In the genomic region with DNA sequence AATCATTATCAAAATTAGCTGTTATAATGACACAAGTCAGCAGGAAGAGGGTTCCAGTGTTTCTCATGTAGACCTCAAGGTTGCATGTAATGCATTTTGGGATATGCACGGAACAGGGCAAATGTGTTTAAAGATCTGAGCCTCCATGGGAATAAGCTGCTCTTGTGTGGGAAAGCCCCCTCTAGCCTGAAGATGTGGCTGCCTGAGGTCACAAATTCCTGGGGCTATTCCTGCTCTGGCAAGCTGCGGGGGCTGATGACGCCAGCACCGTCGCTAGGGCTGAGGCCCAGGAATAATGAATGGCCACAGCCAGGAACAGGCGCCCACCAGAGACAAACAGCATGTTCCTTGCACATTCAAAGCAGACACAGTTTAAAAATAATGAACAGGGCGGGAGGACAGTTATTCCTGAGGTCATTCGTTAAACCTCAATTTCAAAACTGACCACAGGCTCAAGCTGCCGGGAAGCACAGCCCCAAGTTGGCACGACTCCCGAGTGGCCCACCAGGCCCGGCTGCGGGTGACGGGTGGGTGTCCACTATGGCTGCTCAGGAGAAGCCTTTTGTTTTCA, we compare ENCODE assay signal across 11 cellular contexts.
A peak's percentile ranks its signal among the peaks of the same experiment; 100 is the strongest.
DNase-seq lines count a peak whose midpoint lies in the region; FAIRE-seq and TF ChIP-seq lines count a peak whose summit lies in the region.
"Had no signal": no experiment of that assay in that cellular context is flagged by ENCODE, and none has a peak within 500 bp of the region (broad histone marks: within the 10 kb centered on the region; RNA-seq: fewer than 3 reads in every experiment).

No MANE protein-coding gene starts in this region.

- no peak overlapping the region for H3K4me3 ChIP-seq in brain microvascular endothelial cell (ENCODE audit: low read depth, low read length)
- H3K4me3 ChIP-seq in skin epidermis: no peak overlapping the region

- H3K27me3 ChIP-seq in brain microvascular endothelial cell (replicated peaks): no peaks in the 10 kb centered on the region

- H3K27ac ChIP-seq in brain microvascular endothelial cell (peak overlapping the region; percentile 76), skin epidermis (peak overlapping the region in 14 of 21 experiments; percentile 37 to 85 (median 67))

- in situ Hi-C loops in brain microvascular endothelial cell (cut with HindIII; ENCODE audit: low pct_ligation_motif_present, low sequenced_read_pairs): no loop called here

- no peak for TF ChIP-seq CTCF in brain microvascular endothelial cell (IDR thresholded peaks at IDR 0.05; ENCODE audit: low read depth, low read length, missing control alignments)

- DNase-seq in ELR (ENCODE audit: low read depth) (peak; percentile 80), brain microvascular endothelial cell (peak; percentile 90), kidney glomerular epithelial cell (lab: John Stamatoyannopoulos, UW) (peak; percentile 24), NCI-H345 (lab: John Stamatoyannopoulos, UW) (no peak), urothelium cell line (ENCODE audit: low spot score) (no peak), SIG-M5 (lab: John Stamatoyannopoulos, UW) (no peak), NCI-H2171 (lab: John Stamatoyannopoulos, UW) (no peak)
- DNase-seq: activated naive CD8-positive, alpha-beta T cell treated with anti-CD3 and anti-CD28 coated beads, Interleukin-2, amount 10 ng/mL, durations not matched to agents 7 days and 5 days; GOT3; T-helper 2 cell had no signal

- no peak for FAIRE-seq in urothelium cell line (lab: Jason Lieb, UNC)

- no peaks in the 10 kb centered on the region for H3K36me3 ChIP-seq in brain microvascular endothelial cell (replicated peaks)

Comparison
In these comparisons a context has a peak if more than half of its experiments do, and no peak if none do; other contexts are left out.
1. DNase-seq: peak in ELR (single experiment), brain microvascular endothelial cell (single experiment) and kidney glomerular epithelial cell (single experiment); none in NCI-H345 (single experiment), urothelium cell line (single experiment), SIG-M5 (single experiment) and NCI-H2171 (single experiment).